20 cellular contexts compared by ENCODE assay signal in the genomic region with DNA sequence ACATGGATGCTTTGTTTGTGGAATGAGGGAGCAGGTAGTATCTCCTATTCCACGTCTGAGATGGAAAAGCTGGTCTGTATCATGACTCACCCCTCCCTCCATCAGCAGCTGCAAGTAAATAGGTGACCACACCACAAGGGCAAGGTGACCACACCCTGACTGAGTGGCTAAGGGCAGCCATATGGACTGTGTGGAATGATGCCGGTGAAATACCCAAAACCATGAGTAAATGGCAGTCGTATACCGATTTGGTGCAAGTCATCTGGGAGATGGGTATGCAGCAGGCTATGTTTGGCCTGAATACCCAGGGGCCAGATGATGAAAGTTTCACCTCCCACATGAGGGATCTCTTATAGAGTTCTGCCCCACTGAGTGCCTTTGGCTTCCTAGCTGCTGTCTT. TPM values are rescaled to one million over a fixed set of nuclear protein-coding genes. Genes with fewer than 3 reads are reported as not detected.
DNase-seq lines count a peak whose midpoint lies in the region; FAIRE-seq and TF ChIP-seq lines count a peak whose summit lies in the region.
"Had no signal": no experiment of that assay in that cellular context is flagged by ENCODE, and none has a peak within 500 bp of the region (broad histone marks: within the 10 kb centered on the region; RNA-seq: fewer than 3 reads in every experiment).

No MANE protein-coding gene starts in this region.

- H3K9me3 ChIP-seq in stomach (no peaks in the 10 kb centered on the region), HAP-1 (no peaks in the 10 kb centered on the region)

- no peak for FAIRE-seq in H54 (lab: Jason Lieb, UNC)
- no peak for FAIRE-seq in RCC 7860 (lab: Jason Lieb, UNC)
- peak; percentile 23 for FAIRE-seq in urothelium cell line (lab: Jason Lieb, UNC)
- FAIRE-seq: GM12878 had no signal

- intact Hi-C loops in stomach (cut with DNase I; ENCODE audit: low total_unique reads): no loop called here

- no peak for TF ChIP-seq CTCF in stomach (IDR thresholded peaks at IDR 0.05)

- H3K27me3 ChIP-seq in stomach (no peaks in the 10 kb centered on the region), HAP-1 (ENCODE audit: low read depth) (peaks cover 3% of the 10 kb centered on the region; the same call in 1 of the 2 replicates)

- DNase-seq in H54 (ENCODE audit: insufficient read length, low spot score): peak; percentile 22
- DNase-seq in RCC 7860 (ENCODE audit: low spot score): peak; percentile 27
- DNase-seq in kidney tubule cell (ENCODE audit: low spot score): peak; percentile 69
- DNase-seq in urothelium cell line (ENCODE audit: low spot score): no peak
- no peak for DNase-seq in stomach
- DNase-seq in HAP-1 (ENCODE audit: low spot score in 2 of 2): no peak
- no peak for DNase-seq in SK-N-DZ (ENCODE audit: low spot score)
- DNase-seq: DMS 273 treated with DMSO at 0.1 percent for 48 hours, H7, NCI-H1105, NCI-H2081, NCI-H446 treated with DMSO at 0.1 percent for 48 hours, NCI-H774, SIG-M5 had no signal

- no peak overlapping the region for H3K4me3 ChIP-seq in stomach
- no peak overlapping the region for H3K4me3 ChIP-seq in HAP-1
- H3K4me3 ChIP-seq: GM12878 had no signal

- 74 to 84% (median 80%) methylated on average over 4 of the region's 4 CpGs for WGBS in stomach, 5 donors

- TF ChIP-seq POLR2A in H54 (IDR thresholded peaks at IDR 0.05; ENCODE audit: low read depth, low read length): no peak
- TF ChIP-seq POLR2A in stomach (IDR thresholded peaks at IDR 0.05): no peak

- H3K4me1 ChIP-seq in stomach: peaks cover 0 to 21% (median 10%) of the 10 kb centered on the region in 4 donors
- no peaks in the 10 kb centered on the region for H3K4me1 ChIP-seq in HAP-1

- peak overlapping the region in 1 of 5 donors; percentile 58 for H3K27ac ChIP-seq in stomach
- H3K27ac ChIP-seq: RWPE1 had no signal

- H3K36me3 ChIP-seq in stomach: no peaks in the 10 kb centered on the region
- H3K36me3 ChIP-seq in HAP-1 (replicated peaks): no peaks in the 10 kb centered on the region

- no peak for TF ChIP-seq EP300 in stomach (IDR thresholded peaks at IDR 0.05)

- in situ Hi-C loops in HAP-1 (cut with MboI; ENCODE audit: low sequenced_read_pairs): no loop called here

RNA-seq across cellular contexts. Expression of gene UBE2U, which starts 15.8 kb away (rescaled TPM):
- total RNA-seq in stomach: not detected
- under 1 TPM in 1 of 3 donors, not detected in 2; 0.08 TPM for polyA plus RNA-seq in stomach
- not detected in 2 replicates for polyA plus RNA-seq in SK-N-DZ (2014; cell fraction: cytosol; rRNA removed)
- not detected in 2 replicates for polyA plus RNA-seq in SK-N-DZ (2014; cell fraction: nucleus; rRNA removed)
- total RNA-seq: GM12878; H7; LHCN-M2; OCI-LY7; T-helper 1 cell treated with Interleukin-12 subunit alpha and Interleukin-12 subunit beta and Interleukin-4 antibody, amounts not matched to agents 30 ng/mL and 1 ng/mL, for 36 hours had no signal
- polyA plus RNA-seq: CD14-positive monocyte, GM12878 had no signal

Comparison
In these comparisons a context has a peak if more than half of its experiments do, and no peak if none do; other contexts are left out.
1. DNase-seq: peak in H54 (single experiment), RCC 7860 (single experiment) and kidney tubule cell (single experiment); none in urothelium cell line (single experiment), stomach (single experiment), HAP-1 (0 of 2) and SK-N-DZ (single experiment).